Comparison of ENCODE assay signal across 1 cellular context in the genomic region with DNA sequence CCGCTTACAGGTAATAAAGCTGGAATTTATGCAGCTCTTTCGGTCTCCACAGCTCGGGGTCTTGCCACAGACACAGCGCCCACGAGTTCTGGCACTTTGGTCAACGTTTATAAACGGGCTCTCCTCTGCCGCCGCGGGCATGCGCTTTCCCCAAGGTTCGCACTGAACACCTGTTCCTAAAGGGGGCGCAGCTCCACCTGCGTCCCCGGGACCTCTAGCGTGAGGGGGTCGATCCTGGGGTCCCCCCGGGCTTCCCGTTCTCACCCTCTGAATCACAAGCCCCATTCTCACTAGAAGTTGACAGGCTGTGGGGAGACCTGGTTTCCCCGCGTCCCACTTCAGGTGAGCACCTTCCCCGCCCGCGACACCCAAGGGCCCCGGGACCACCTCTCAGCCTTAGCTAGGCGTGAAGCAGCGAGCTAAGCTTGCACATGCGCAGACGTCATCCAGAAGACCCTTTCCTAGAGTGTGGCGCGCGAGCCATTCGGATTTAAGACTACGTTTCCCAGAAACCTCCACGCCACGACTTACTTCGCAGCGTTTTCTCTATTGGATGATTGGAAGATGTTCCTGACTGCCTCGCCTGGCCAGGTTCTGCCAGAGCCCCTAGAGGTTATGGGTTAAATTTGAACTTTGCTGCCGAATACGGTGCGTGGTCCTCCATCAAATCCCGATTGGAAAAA.
A peak's percentile ranks its signal among the peaks of the same experiment; 100 is the strongest.
TF ChIP-seq lines count a peak whose summit lies in the region.

No MANE protein-coding gene starts in this region.

TF ChIP-seq in HepG2, 621 proteins besides CTCF, POLR2A, EP300 and RAD21 (continues in another document):
- TF ChIP-seq EHMT2 (IDR thresholded peaks at IDR 0.05; ENCODE audit: borderline replicate concordance, low read depth, low read length), result no peak; the same call in 1 of the 2 replicates
- TF ChIP-seq BORCS8-MEF2B (CRISPR knock-in tag; IDR thresholded peaks at IDR 0.05), result peak; percentile 31; the same call in 1 of the 2 replicates
- TF ChIP-seq, protein P1, sequence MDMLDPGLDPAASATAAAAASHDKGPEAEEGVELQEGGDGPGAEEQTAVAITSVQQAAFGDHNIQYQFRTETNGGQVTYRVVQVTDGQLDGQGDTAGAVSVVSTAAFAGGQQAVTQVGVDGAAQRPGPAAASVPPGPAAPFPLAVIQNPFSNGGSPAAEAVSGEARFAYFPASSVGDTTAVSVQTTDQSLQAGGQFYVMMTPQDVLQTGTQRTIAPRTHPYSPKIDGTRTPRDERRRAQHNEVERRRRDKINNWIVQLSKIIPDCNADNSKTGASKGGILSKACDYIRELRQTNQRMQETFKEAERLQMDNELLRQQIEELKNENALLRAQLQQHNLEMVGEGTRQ (IDR thresholded peaks at IDR 0.05; ENCODE audit: low read depth, low read length), result no peak
- TF ChIP-seq, protein P1 (CRISPR knock-in tag; IDR thresholded peaks at IDR 0.05; ENCODE audit: borderline replicate concordance), result no peak
- no peak for TF ChIP-seq SRSF1 (optimal IDR thresholded peaks at IDR 0.05; ENCODE audit: low read depth, low read length)
- TF ChIP-seq PHF20 (CRISPR knock-in tag; IDR thresholded peaks at IDR 0.05), result peak; percentile 58; the same call in 1 of the 2 replicates
- TF ChIP-seq SMYD3 (CRISPR knock-in tag; IDR thresholded peaks at IDR 0.05), result no peak
- TF ChIP-seq RCOR2 (CRISPR knock-in tag; IDR thresholded peaks at IDR 0.05), result no peak
- no peak for TF ChIP-seq ZNF383 (CRISPR knock-in tag; IDR thresholded peaks at IDR 0.05; ENCODE audit: borderline replicate concordance)
- peak; percentile 92 for TF ChIP-seq ZNF136 (CRISPR knock-in tag; IDR thresholded peaks at IDR 0.05; ENCODE audit: low read depth)
- TF ChIP-seq WIZ (CRISPR knock-in tag; IDR thresholded peaks at IDR 0.05), result 0 out of 2 replicates have a peak, but pooled peaks have one; percentile 23
- TF ChIP-seq HDAC1 (CRISPR knock-in tag; IDR thresholded peaks at IDR 0.05), result peak; percentile 70
- TF ChIP-seq MEF2D (CRISPR knock-in tag; IDR thresholded peaks at IDR 0.05), result peak; percentile 65; the same call in 1 of the 2 replicates
- peak; percentile 18; the same call in 1 of the 2 replicates for TF ChIP-seq SAP130 (CRISPR knock-in tag; IDR thresholded peaks at IDR 0.05; ENCODE audit: low read depth)
- 0 out of 2 replicates have a peak, but pooled peaks have one; percentile 32 for TF ChIP-seq EEA1 (CRISPR knock-in tag; IDR thresholded peaks at IDR 0.05; ENCODE audit: borderline replicate concordance)
- no peak for TF ChIP-seq ZNF33A (CRISPR knock-in tag; IDR thresholded peaks at IDR 0.05; ENCODE audit: borderline replicate concordance)
- peak; percentile 79; the same call in 1 of the 2 replicates for TF ChIP-seq ZNF230 (CRISPR knock-in tag; IDR thresholded peaks at IDR 0.05)
- TF ChIP-seq, protein P2, sequence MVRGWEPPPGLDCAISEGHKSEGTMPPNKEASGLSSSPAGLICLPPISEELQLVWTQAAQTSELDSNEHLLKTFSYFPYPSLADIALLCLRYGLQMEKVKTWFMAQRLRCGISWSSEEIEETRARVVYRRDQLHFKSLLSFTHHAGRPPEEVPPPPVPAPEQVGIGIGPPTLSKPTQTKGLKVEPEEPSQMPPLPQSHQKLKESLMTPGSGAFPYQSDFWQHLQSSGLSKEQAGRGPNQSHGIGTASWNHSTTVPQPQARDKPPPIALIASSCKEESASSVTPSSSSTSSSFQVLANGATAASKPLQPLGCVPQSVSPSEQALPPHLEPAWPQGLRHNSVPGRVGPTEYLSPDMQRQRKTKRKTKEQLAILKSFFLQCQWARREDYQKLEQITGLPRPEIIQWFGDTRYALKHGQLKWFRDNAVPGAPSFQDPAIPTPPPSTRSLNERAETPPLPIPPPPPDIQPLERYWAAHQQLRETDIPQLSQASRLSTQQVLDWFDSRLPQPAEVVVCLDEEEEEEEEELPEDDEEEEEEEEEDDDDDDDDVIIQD (CRISPR knock-in tag; IDR thresholded peaks at IDR 0.05; ENCODE audit: low read depth), result peak; percentile 76; the same call in 1 of the 2 replicates
- no peak for TF ChIP-seq SIX4 (CRISPR knock-in tag; IDR thresholded peaks at IDR 0.05)
- peak; percentile 44; the same call in 1 of the 2 replicates for TF ChIP-seq PITX1 (CRISPR knock-in tag; IDR thresholded peaks at IDR 0.05)
- 0 out of 2 replicates have a peak, but pooled peaks have one; percentile 18 for TF ChIP-seq IRF2 (CRISPR knock-in tag; IDR thresholded peaks at IDR 0.05)
- TF ChIP-seq SOX6 (IDR thresholded peaks at IDR 0.05), result no peak
- TF ChIP-seq SOX6 (CRISPR knock-in tag; IDR thresholded peaks at IDR 0.05), result peak; percentile 18; the same call in 1 of the 2 replicates
- TF ChIP-seq, protein P3, sequence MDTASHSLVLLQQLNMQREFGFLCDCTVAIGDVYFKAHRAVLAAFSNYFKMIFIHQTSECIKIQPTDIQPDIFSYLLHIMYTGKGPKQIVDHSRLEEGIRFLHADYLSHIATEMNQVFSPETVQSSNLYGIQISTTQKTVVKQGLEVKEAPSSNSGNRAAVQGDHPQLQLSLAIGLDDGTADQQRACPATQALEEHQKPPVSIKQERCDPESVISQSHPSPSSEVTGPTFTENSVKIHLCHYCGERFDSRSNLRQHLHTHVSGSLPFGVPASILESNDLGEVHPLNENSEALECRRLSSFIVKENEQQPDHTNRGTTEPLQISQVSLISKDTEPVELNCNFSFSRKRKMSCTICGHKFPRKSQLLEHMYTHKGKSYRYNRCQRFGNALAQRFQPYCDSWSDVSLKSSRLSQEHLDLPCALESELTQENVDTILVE (CRISPR knock-in tag; IDR thresholded peaks at IDR 0.05), result no peak
- TF ChIP-seq, protein P4, sequence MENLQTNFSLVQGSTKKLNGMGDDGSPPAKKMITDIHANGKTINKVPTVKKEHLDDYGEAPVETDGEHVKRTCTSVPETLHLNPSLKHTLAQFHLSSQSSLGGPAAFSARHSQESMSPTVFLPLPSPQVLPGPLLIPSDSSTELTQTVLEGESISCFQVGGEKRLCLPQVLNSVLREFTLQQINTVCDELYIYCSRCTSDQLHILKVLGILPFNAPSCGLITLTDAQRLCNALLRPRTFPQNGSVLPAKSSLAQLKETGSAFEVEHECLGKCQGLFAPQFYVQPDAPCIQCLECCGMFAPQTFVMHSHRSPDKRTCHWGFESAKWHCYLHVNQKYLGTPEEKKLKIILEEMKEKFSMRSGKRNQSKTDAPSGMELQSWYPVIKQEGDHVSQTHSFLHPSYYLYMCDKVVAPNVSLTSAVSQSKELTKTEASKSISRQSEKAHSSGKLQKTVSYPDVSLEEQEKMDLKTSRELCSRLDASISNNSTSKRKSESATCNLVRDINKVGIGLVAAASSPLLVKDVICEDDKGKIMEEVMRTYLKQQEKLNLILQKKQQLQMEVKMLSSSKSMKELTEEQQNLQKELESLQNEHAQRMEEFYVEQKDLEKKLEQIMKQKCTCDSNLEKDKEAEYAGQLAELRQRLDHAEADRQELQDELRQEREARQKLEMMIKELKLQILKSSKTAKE (CRISPR knock-in tag; IDR thresholded peaks at IDR 0.05; ENCODE audit: borderline replicate concordance), result no peak
- TF ChIP-seq MATR3 (CRISPR knock-in tag; IDR thresholded peaks at IDR 0.05), result no peak
- TF ChIP-seq SNAPC4 (CRISPR knock-in tag; IDR thresholded peaks at IDR 0.05), result peak; percentile 55; the same call in 1 of the 2 replicates
- TF ChIP-seq, protein P5, sequence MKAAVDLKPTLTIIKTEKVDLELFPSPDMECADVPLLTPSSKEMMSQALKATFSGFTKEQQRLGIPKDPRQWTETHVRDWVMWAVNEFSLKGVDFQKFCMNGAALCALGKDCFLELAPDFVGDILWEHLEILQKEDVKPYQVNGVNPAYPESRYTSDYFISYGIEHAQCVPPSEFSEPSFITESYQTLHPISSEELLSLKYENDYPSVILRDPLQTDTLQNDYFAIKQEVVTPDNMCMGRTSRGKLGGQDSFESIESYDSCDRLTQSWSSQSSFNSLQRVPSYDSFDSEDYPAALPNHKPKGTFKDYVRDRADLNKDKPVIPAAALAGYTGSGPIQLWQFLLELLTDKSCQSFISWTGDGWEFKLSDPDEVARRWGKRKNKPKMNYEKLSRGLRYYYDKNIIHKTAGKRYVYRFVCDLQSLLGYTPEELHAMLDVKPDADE (CRISPR knock-in tag; IDR thresholded peaks at IDR 0.05), result no peak
- TF ChIP-seq HIC2 (CRISPR knock-in tag; IDR thresholded peaks at IDR 0.05; ENCODE audit: low read depth), result no peak
- TF ChIP-seq ZBTB37 (CRISPR knock-in tag; IDR thresholded peaks at IDR 0.05), result peak; percentile 54; the same call in 1 of the 2 replicates
- TF ChIP-seq PHF21A (CRISPR knock-in tag; IDR thresholded peaks at IDR 0.05), result peak; percentile 85
- TF ChIP-seq TP53 (CRISPR knock-in tag; conservative IDR thresholded peaks at IDR 0.05), result no peak
- no peak for TF ChIP-seq TCF12 (IDR thresholded peaks at IDR 0.05)
- 0 out of 2 replicates have a peak, but pooled peaks have one; percentile 6 for TF ChIP-seq TCF12 (CRISPR knock-in tag; IDR thresholded peaks at IDR 0.05)
- TF ChIP-seq TEAD2 (CRISPR knock-in tag; IDR thresholded peaks at IDR 0.05), result no peak
- TF ChIP-seq RARA (CRISPR knock-in tag; IDR thresholded peaks at IDR 0.05), result no peak
- TF ChIP-seq JARID2 (CRISPR knock-in tag; IDR thresholded peaks at IDR 0.05; ENCODE audit: insufficient replicate concordance), result no peak
- peak; percentile 51; the same call in 1 of the 2 replicates for TF ChIP-seq SUZ12 (IDR thresholded peaks at IDR 0.05; ENCODE audit: low read depth, low read length)
- TF ChIP-seq ZNF724P (CRISPR knock-in tag; IDR thresholded peaks at IDR 0.05; ENCODE audit: borderline replicate concordance), result no peak; the same call in 1 of the 2 replicates
- TF ChIP-seq MZF1 (CRISPR knock-in tag; IDR thresholded peaks at IDR 0.05; ENCODE audit: borderline replicate concordance), result no peak
- TF ChIP-seq ZNF30 (CRISPR knock-in tag; IDR thresholded peaks at IDR 0.05), result no peak
- peak; percentile 38; the same call in 1 of the 2 replicates for TF ChIP-seq ZNF235 (CRISPR knock-in tag; IDR thresholded peaks at IDR 0.05; ENCODE audit: borderline replicate concordance)
- no peak for TF ChIP-seq MIER3 (CRISPR knock-in tag; IDR thresholded peaks at IDR 0.05; ENCODE audit: borderline replicate concordance)
- TF ChIP-seq POLR2AphosphoS5 (IDR thresholded peaks at IDR 0.05; ENCODE audit: low read depth, low read length), result peak; percentile 74
